Comparison of ENCODE assay signal across 3 cellular contexts in genomic region chr16:84976644-84977400, GRCh38.
TF ChIP-seq lines count a peak whose summit lies in the region.

No MANE protein-coding gene starts in this region.

TF ChIP-seq in SK-N-SH, 30 proteins besides CTCF, POLR2A, EP300 and RAD21 (continued from another document):
- TF ChIP-seq MEF2A (IDR thresholded peaks at IDR 0.05; ENCODE audit: borderline replicate concordance, low read depth) (no peak), RFX5 (IDR thresholded peaks at IDR 0.05; ENCODE audit: low read length) (no peak), POLR2AphosphoS5 (IDR thresholded peaks at IDR 0.05; ENCODE audit: low read depth, low read length) (no peak), JUND (IDR thresholded peaks at IDR 0.05) (no peak), ELF1 (IDR thresholded peaks at IDR 0.05) (no peak), USF1 (IDR thresholded peaks at IDR 0.05; ENCODE audit: borderline replicate concordance, low read depth) (no peak), RXRA (IDR thresholded peaks at IDR 0.05; ENCODE audit: borderline replicate concordance, low read depth) (no peak), FOXJ3 (CRISPR knock-in tag; IDR thresholded peaks at IDR 0.05) (no peak)

TF ChIP-seq in SK-N-SH treated with all-trans-retinoic acid at 6 μM for 48 hours, 23 proteins besides CTCF, POLR2A, EP300 and RAD21 (continued from another document):
- TF ChIP-seq PATZ1 (CRISPR knock-in tag; IDR thresholded peaks at IDR 0.05; ENCODE audit: borderline replicate concordance), result no peak
- no peak for TF ChIP-seq ZFP3 (CRISPR knock-in tag; IDR thresholded peaks at IDR 0.05)

TF ChIP-seq in endothelial cell of umbilical vein, 7 proteins besides CTCF, POLR2A, EP300 and RAD21 (continued from another document):
- TF ChIP-seq MAX (IDR thresholded peaks at IDR 0.05; ENCODE audit: insufficient read depth, insufficient read length) (no peak), EZH2 (IDR thresholded peaks at IDR 0.05; ENCODE audit: borderline replicate concordance, low read depth, low read length, severe bottlenecking) (no peak)
TF ChIP-seq in endothelial cell of umbilical vein: peak in this region for 0.
